ENCODE assay signal across 1 cellular context in genomic region chr2:222451270-222451674, GRCh38.
TF ChIP-seq lines count a peak whose summit lies in the region.

No MANE protein-coding gene starts in this region.

TF ChIP-seq in GM12878, 131 proteins besides CTCF, POLR2A, EP300 and RAD21 (continued from another document and continues in another):
- no peak for TF ChIP-seq PRDM15 (CRISPR knock-in tag; IDR thresholded peaks at IDR 0.05)
- TF ChIP-seq CREM (IDR thresholded peaks at IDR 0.05; ENCODE audit: low read depth), result peak; percentile 60; the same call in 1 of the 2 replicates
- no peak for TF ChIP-seq CEBPZ (IDR thresholded peaks at IDR 0.05; ENCODE audit: low read depth, low read length)
- peak; percentile 38; the same call in 1 of the 2 replicates for TF ChIP-seq RELB (IDR thresholded peaks at IDR 0.05; ENCODE audit: low read depth)
- peak; percentile 71; the same call in 1 of the 2 replicates for TF ChIP-seq SMARCA5 (IDR thresholded peaks at IDR 0.05)
- TF ChIP-seq TAF1 (IDR thresholded peaks at IDR 0.05; ENCODE audit: borderline replicate concordance, low read depth, low read length), result no peak
- TF ChIP-seq RB1 (IDR thresholded peaks at IDR 0.05; ENCODE audit: borderline replicate concordance), result no peak
- TF ChIP-seq ZNF274 (IDR thresholded peaks at IDR 0.05; ENCODE audit: insufficient read depth, insufficient read length), result no peak
- TF ChIP-seq ETV6 (conservative IDR thresholded peaks at IDR 0.05 in 1 of 2, IDR thresholded peaks at IDR 0.05 in 1 of 2; ENCODE audit: borderline replicate concordance in 1 of 2, low read depth in 1 of 2), result peak in 1 of 2 experiments; percentile 41; a peak in 1 of 4 replicates
- TF ChIP-seq ZBED1 (IDR thresholded peaks at IDR 0.05; ENCODE audit: borderline replicate concordance), result peak; percentile 48; the same call in 1 of the 2 replicates
- TF ChIP-seq MTA2 (IDR thresholded peaks at IDR 0.05; ENCODE audit: low read depth), result peak; percentile 76
- peak; percentile 36; the same call in 1 of the 2 replicates for TF ChIP-seq BACH1 (IDR thresholded peaks at IDR 0.05; ENCODE audit: borderline replicate concordance)
- TF ChIP-seq STAT1 (conservative IDR thresholded peaks at IDR 0.05), result no peak
- no peak for TF ChIP-seq ZNF207 (IDR thresholded peaks at IDR 0.05; ENCODE audit: borderline replicate concordance)
- TF ChIP-seq RELA (IDR thresholded peaks at IDR 0.05; ENCODE audit: borderline replicate concordance, partially characterized antibody), result no peak
- TF ChIP-seq E4F1 (IDR thresholded peaks at IDR 0.05; ENCODE audit: borderline replicate concordance, partially characterized antibody), result no peak
- peak; percentile 22; the same call in 1 of the 3 replicates for TF ChIP-seq POU2F2 (IDR thresholded peaks at IDR 0.05; ENCODE audit: borderline replicate concordance, low read depth, low read length)
- TF ChIP-seq ZNF622 (IDR thresholded peaks at IDR 0.05), result no peak
- TF ChIP-seq SUZ12 (IDR thresholded peaks at IDR 0.05; ENCODE audit: unreplicated experiment), result no peak
- no peak for TF ChIP-seq WRNIP1 (IDR thresholded peaks at IDR 0.05; ENCODE audit: borderline replicate concordance, low read depth, low read length)
- peak; percentile 97 for TF ChIP-seq RUNX3 (IDR thresholded peaks at IDR 0.05; ENCODE audit: low read length)
- TF ChIP-seq IKZF1 (conservative IDR thresholded peaks at IDR 0.05), result peak; percentile 48
- TF ChIP-seq CHD4 (IDR thresholded peaks at IDR 0.05), result no peak
- TF ChIP-seq SREBF1 (IDR thresholded peaks at IDR 0.05; ENCODE audit: low read length), result peak; percentile 40; the same call in 1 of the 2 replicates
- no peak for TF ChIP-seq BCLAF1 (IDR thresholded peaks at IDR 0.05)
- no peak for TF ChIP-seq HSF1 (IDR thresholded peaks at IDR 0.05; ENCODE audit: low read depth, low read length)
- TF ChIP-seq TBL1XR1 (IDR thresholded peaks at IDR 0.05; ENCODE audit: low read depth, low read length), result peak; percentile 77; the same call in 1 of the 2 replicates
- no peak for TF ChIP-seq LARP7 (IDR thresholded peaks at IDR 0.05)
- TF ChIP-seq NR2C1 (IDR thresholded peaks at IDR 0.05), result no peak
- TF ChIP-seq EGR1 (IDR thresholded peaks at IDR 0.05; ENCODE audit: borderline replicate concordance in 1 of 2, low read depth in 2 of 2, low read length in 2 of 2), result no peak
- TF ChIP-seq FOXM1 (IDR thresholded peaks at IDR 0.05; ENCODE audit: low read depth, low read length), result peak; percentile 63; the same call in 1 of the 2 replicates
- no peak; the same call in 1 of the 2 replicates for TF ChIP-seq PAX5 (IDR thresholded peaks at IDR 0.05; ENCODE audit: borderline replicate concordance, low read depth, low read length)
- TF ChIP-seq ZBTB40 (IDR thresholded peaks at IDR 0.05; ENCODE audit: borderline replicate concordance), result no peak
- TF ChIP-seq GABPA (IDR thresholded peaks at IDR 0.05; ENCODE audit: low read depth), result no peak
- TF ChIP-seq IRF3 (IDR thresholded peaks at IDR 0.05), result no peak
- TF ChIP-seq SMC3 (IDR thresholded peaks at IDR 0.05; ENCODE audit: borderline replicate concordance, low read length), result peak; percentile 37; the same call in 1 of the 2 replicates
- no peak for TF ChIP-seq KAT2A (conservative IDR thresholded peaks at IDR 0.05; ENCODE audit: control insufficient read depth, low read depth, low read length)
- TF ChIP-seq POLR2AphosphoS2 (IDR thresholded peaks at IDR 0.05; ENCODE audit: low read depth, low read length), result no peak
- no peak for TF ChIP-seq PML (IDR thresholded peaks at IDR 0.05; ENCODE audit: low read length)
